11 cellular contexts compared by ENCODE assay signal in genomic region chr5:131324311-131324710, GRCh38.
DNase-seq lines count a peak whose midpoint lies in the region; ATAC-seq and TF ChIP-seq lines count a peak whose summit lies in the region.
"Had no signal": no experiment of that assay in that cellular context is flagged by ENCODE, and none has a peak within 500 bp of the region (broad histone marks: within the 10 kb centered on the region; RNA-seq: fewer than 3 reads in every experiment).

No MANE protein-coding gene starts in this region.

- no peaks in the 10 kb centered on the region for H3K27me3 ChIP-seq in Caco-2 (replicated peaks; ENCODE audit: control insufficient read depth, insufficient read depth, low read length)

- no peak for TF ChIP-seq CTCF in Caco-2 (IDR thresholded peaks at IDR 0.05; ENCODE audit: insufficient read depth in 1 of 2, low read depth in 1 of 2, low read length in 1 of 2, severe bottlenecking in 1 of 2, unreplicated experiment in 1 of 2)

- no peaks in the 10 kb centered on the region for H3K9me3 Mint-ChIP-seq in activated T-cell treated with anti-CD3 and anti-CD28 coated beads, Interleukin-2, amount 50 U/mL, for 72 hours
- H3K9me3 Mint-ChIP-seq in Caco-2 (ENCODE audit: unreplicated experiment): no peaks in the 10 kb centered on the region

- no TSS peak for BruUV-seq in Caco-2 (replicated peaks; lab: Mats Ljungman, UMichigan)

- no peak for DNase-seq in activated T-cell treated with anti-CD3 and anti-CD28 coated beads, Interleukin-2, amount 50 U/mL, for 72 hours
- no peak for DNase-seq in activated T-cell treated with anti-CD3 and anti-CD28 coated beads, Interleukin-2, amount 50 U/mL, for 48 hours
- peak; percentile 65 for DNase-seq in astrocyte of the hippocampus (ENCODE audit: low read depth, low spot score)
- DNase-seq in inferior parietal cortex (ENCODE audit: extremely low spot score): peak; percentile 70
- peak in 30 of 49 donors; percentile 1 to 68 (median 36) for DNase-seq in substantia nigra (lab: John Stamatoyannopoulos, UW)
- DNase-seq in Caco-2: no peak
- DNase-seq in NCI-H1092 (lab: John Stamatoyannopoulos, UW): no peak
- DNase-seq: islet precursor cell, NCI-H187 treated with DMSO at 0.1 percent for 48 hours, SW 1271 had no signal

- no peak overlapping the region for H3K4me3 ChIP-seq in Caco-2 (ENCODE audit: low read depth, low read length)

- no peaks in the 10 kb centered on the region for H3K4me1 ChIP-seq in Caco-2

- H3K9me3 ChIP-seq in Caco-2: no peaks in the 10 kb centered on the region

- POLR2A ChIA-PET in Caco-2 (lab: Charles Lee): no interaction called here

- no peaks in the 10 kb centered on the region for H3K36me3 ChIP-seq in Caco-2 (ENCODE audit: control insufficient read depth, insufficient read depth, low read length)

- H3K27me3 Mint-ChIP-seq in activated T-cell treated with anti-CD3 and anti-CD28 coated beads, Interleukin-2, amount 50 U/mL, for 72 hours (ENCODE audit: low read depth): no peaks in the 10 kb centered on the region
- H3K27me3 Mint-ChIP-seq in Caco-2 (ENCODE audit: insufficient read depth, unreplicated experiment): no peaks in the 10 kb centered on the region

- no peak for ATAC-seq in activated T-cell treated with anti-CD3 and anti-CD28 coated beads, Interleukin-2, amount 50 U/mL, for 72 hours (replicated peaks in 1 of 2)
- no peak for ATAC-seq in HG03565 (IDR thresholded peaks at IDR 0.05; ENCODE audit: unreplicated experiment)

- intact Hi-C loops in Caco-2 (cut with micrococcal nuclease; ENCODE audit: unreplicated experiment): no loop called here

- H3K4me1 Mint-ChIP-seq in activated T-cell treated with anti-CD3 and anti-CD28 coated beads, Interleukin-2, amount 50 U/mL, for 72 hours (ENCODE audit: low read depth): peaks cover 98% of the 10 kb centered on the region
- H3K4me1 Mint-ChIP-seq in Caco-2 (ENCODE audit: low read depth, unreplicated experiment): peaks cover 19% of the 10 kb centered on the region

- H3K4me3 Mint-ChIP-seq in activated T-cell treated with anti-CD3 and anti-CD28 coated beads, Interleukin-2, amount 50 U/mL, for 72 hours: peak overlapping the region in 1 of 2 donors; percentile 11
- no peak overlapping the region for H3K4me3 Mint-ChIP-seq in Caco-2 (ENCODE audit: unreplicated experiment)

- CTCF ChIA-PET in Caco-2 (lab: Charles Lee): no interaction called here

- peaks cover 13 to 43% of the 10 kb centered on the region in 2 donors for H3K36me3 Mint-ChIP-seq in activated T-cell treated with anti-CD3 and anti-CD28 coated beads, Interleukin-2, amount 50 U/mL, for 72 hours (ENCODE audit: insufficient read depth in 2 of 2)
- peaks cover 24% of the 10 kb centered on the region for H3K36me3 Mint-ChIP-seq in Caco-2 (ENCODE audit: insufficient read depth, unreplicated experiment)

- peak overlapping the region; percentile 60 for H3K27ac ChIP-seq in substantia nigra (ENCODE audit: low read depth, low read length, poor library complexity, severe bottlenecking)

- H3K27ac Mint-ChIP-seq in activated T-cell treated with anti-CD3 and anti-CD28 coated beads, Interleukin-2, amount 50 U/mL, for 72 hours: peak overlapping the region; percentile 81
- no peak overlapping the region for H3K27ac Mint-ChIP-seq in Caco-2 (ENCODE audit: unreplicated experiment)

Comparison
In these comparisons a context has a peak if more than half of its experiments do, and no peak if none do; other contexts are left out.
1. DNase-seq: peak in astrocyte of the hippocampus (single experiment), inferior parietal cortex (single experiment) and substantia nigra (30 of 49); none in activated T-cell treated with anti-CD3 and anti-CD28 coated beads, Interleukin-2, amount 50 U/mL, for 72 hours (0 of 2), activated T-cell treated with anti-CD3 and anti-CD28 coated beads, Interleukin-2, amount 50 U/mL, for 48 hours (0 of 2), Caco-2 (0 of 2) and NCI-H1092 (single experiment).